Comparison of ENCODE assay signal across 1 cellular context in the genomic region with DNA sequence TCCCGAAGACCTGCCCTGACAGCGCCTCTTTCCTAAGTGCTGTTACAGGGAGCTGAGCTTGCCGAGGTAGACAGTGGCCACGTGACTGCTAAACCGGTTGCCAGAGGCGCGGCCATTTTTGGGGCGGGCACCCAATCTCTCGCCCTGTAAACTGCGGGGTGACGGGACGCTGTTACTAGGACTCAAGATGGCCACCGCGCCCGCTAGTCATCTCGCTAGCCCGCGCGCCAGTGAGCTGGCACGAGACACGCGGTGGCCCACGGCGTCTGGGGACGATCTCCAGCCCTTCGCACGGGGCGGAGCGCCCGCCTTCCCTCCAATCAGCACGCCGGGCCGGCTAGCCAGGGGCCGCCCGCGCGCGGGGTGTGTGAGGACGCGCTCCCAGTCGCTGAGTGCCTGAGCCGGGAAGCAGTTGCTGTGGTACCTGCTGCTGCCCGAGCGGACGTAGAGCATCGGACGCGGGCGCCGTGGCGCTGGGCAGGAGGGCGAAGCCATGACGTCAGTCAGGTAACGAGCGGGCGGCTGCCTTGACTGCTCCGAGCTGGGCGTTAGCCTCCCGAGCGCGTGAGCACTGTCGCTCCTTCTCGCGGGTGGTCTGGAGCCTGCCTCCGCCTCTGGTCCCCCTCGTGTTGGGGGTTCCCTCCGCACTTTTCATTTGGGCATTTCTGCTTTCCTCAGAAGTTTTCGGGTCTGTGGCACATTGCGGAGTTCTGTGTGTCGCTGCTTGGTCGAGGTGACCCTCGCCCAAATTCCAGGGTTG.
TF ChIP-seq lines count a peak whose summit lies in the region.

No MANE protein-coding gene starts in this region.

TF ChIP-seq in HepG2, 621 proteins besides CTCF, POLR2A, EP300 and RAD21 (continues in another document):
- TF ChIP-seq HOXA9 (CRISPR knock-in tag; IDR thresholded peaks at IDR 0.05; ENCODE audit: borderline replicate concordance): peak; percentile 94; the same call in 1 of the 2 replicates
- TF ChIP-seq ZNF430 (CRISPR knock-in tag; IDR thresholded peaks at IDR 0.05): peak; percentile 86
- no peak for TF ChIP-seq EHMT2 (IDR thresholded peaks at IDR 0.05; ENCODE audit: borderline replicate concordance, low read depth, low read length)
- TF ChIP-seq, protein P1, sequence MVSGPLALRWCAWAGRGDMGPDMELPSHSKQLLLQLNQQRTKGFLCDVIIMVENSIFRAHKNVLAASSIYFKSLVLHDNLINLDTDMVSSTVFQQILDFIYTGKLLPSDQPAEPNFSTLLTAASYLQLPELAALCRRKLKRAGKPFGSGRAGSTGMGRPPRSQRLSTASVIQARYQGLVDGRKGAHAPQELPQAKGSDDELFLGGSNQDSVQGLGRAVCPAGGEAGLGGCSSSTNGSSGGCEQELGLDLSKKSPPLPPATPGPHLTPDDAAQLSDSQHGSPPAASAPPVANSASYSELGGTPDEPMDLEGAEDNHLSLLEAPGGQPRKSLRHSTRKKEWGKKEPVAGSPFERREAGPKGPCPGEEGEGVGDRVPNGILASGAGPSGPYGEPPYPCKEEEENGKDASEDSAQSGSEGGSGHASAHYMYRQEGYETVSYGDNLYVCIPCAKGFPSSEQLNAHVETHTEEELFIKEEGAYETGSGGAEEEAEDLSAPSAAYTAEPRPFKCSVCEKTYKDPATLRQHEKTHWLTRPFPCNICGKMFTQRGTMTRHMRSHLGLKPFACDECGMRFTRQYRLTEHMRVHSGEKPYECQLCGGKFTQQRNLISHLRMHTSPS (CRISPR knock-in tag; IDR thresholded peaks at IDR 0.05; ENCODE audit: low read depth): peak; percentile 85
- TF ChIP-seq, protein P2, sequence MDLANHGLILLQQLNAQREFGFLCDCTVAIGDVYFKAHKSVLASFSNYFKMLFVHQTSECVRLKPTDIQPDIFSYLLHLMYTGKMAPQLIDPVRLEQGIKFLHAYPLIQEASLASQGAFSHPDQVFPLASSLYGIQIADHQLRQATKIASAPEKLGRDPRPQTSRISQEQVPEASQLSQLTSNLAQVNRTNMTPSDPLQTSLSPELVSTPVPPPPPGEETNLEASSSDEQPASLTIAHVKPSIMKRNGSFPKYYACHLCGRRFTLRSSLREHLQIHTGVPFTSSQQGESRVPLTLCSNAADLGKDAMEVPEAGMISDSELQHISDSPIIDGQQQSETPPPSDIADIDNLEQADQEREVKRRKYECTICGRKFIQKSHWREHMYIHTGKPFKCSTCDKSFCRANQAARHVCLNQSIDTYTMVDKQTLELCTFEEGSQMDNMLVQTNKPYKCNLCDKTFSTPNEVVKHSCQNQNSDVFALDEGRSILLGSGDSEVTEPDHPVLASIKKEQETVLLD (CRISPR knock-in tag; IDR thresholded peaks at IDR 0.05; ENCODE audit: low read depth): peak; percentile 72
- TF ChIP-seq GTF3A (CRISPR knock-in tag; conservative IDR thresholded peaks at IDR 0.05): no peak
- peak; percentile 98 for TF ChIP-seq ZNF501 (CRISPR knock-in tag; IDR thresholded peaks at IDR 0.05)
- peak; percentile 67 for TF ChIP-seq FOXJ3 (CRISPR knock-in tag; IDR thresholded peaks at IDR 0.05; ENCODE audit: borderline replicate concordance)
- peak; percentile 87 for TF ChIP-seq HOXD1 (CRISPR knock-in tag; IDR thresholded peaks at IDR 0.05)
- peak; percentile 86 for TF ChIP-seq AGO1 (IDR thresholded peaks at IDR 0.05; ENCODE audit: low read depth, low read length, poor library complexity, severe bottlenecking)
- TF ChIP-seq ATF7 (IDR thresholded peaks at IDR 0.05): peak; percentile 90
- TF ChIP-seq ATF7 (CRISPR knock-in tag; IDR thresholded peaks at IDR 0.05): peak; percentile 85
- TF ChIP-seq PRMT3 (CRISPR knock-in tag; IDR thresholded peaks at IDR 0.05; ENCODE audit: borderline replicate concordance, low read depth): peak; percentile 51; the same call in 1 of the 2 replicates
- TF ChIP-seq, protein P3, sequence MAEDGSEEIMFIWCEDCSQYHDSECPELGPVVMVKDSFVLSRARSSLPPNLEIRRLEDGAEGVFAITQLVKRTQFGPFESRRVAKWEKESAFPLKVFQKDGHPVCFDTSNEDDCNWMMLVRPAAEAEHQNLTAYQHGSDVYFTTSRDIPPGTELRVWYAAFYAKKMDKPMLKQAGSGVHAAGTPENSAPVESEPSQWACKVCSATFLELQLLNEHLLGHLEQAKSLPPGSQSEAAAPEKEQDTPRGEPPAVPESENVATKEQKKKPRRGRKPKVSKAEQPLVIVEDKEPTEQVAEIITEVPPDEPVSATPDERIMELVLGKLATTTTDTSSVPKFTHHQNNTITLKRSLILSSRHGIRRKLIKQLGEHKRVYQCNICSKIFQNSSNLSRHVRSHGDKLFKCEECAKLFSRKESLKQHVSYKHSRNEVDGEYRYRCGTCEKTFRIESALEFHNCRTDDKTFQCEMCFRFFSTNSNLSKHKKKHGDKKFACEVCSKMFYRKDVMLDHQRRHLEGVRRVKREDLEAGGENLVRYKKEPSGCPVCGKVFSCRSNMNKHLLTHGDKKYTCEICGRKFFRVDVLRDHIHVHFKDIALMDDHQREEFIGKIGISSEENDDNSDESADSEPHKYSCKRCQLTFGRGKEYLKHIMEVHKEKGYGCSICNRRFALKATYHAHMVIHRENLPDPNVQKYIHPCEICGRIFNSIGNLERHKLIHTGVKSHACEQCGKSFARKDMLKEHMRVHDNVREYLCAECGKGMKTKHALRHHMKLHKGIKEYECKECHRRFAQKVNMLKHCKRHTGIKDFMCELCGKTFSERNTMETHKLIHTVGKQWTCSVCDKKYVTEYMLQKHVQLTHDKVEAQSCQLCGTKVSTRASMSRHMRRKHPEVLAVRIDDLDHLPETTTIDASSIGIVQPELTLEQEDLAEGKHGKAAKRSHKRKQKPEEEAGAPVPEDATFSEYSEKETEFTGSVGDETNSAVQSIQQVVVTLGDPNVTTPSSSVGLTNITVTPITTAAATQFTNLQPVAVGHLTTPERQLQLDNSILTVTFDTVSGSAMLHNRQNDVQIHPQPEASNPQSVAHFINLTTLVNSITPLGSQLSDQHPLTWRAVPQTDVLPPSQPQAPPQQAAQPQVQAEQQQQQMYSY (CRISPR knock-in tag; IDR thresholded peaks at IDR 0.05): peak; percentile 59; the same call in 1 of the 2 replicates
- TF ChIP-seq ZNF160 (CRISPR knock-in tag; IDR thresholded peaks at IDR 0.05): peak; percentile 87
- peak; percentile 93; the same call in 1 of the 2 replicates for TF ChIP-seq ZNF607 (CRISPR knock-in tag; IDR thresholded peaks at IDR 0.05; ENCODE audit: borderline replicate concordance)
- TF ChIP-seq ZNF33B (CRISPR knock-in tag; IDR thresholded peaks at IDR 0.05): no peak; the same call in 1 of the 2 replicates
- peak; percentile 85; the same call in 1 of the 2 replicates for TF ChIP-seq TARDBP (CRISPR knock-in tag; IDR thresholded peaks at IDR 0.05)
- TF ChIP-seq ZNF136 (CRISPR knock-in tag; IDR thresholded peaks at IDR 0.05; ENCODE audit: low read depth): 0 out of 2 replicates have a peak, but pooled peaks have one; percentile 52
- no peak; the same call in 1 of the 2 replicates for TF ChIP-seq ZBTB21 (CRISPR knock-in tag; IDR thresholded peaks at IDR 0.05)
- TF ChIP-seq CREM (IDR thresholded peaks at IDR 0.05): 0 out of 2 replicates have a peak, but pooled peaks have one; percentile 25
- peak; percentile 12; the same call in 1 of the 2 replicates for TF ChIP-seq CREM (CRISPR knock-in tag; IDR thresholded peaks at IDR 0.05)
- TF ChIP-seq KLF13 (CRISPR knock-in tag; IDR thresholded peaks at IDR 0.05): no peak
- peak; percentile 94 for TF ChIP-seq ZMYM4 (CRISPR knock-in tag; IDR thresholded peaks at IDR 0.05)
- TF ChIP-seq MED1 (CRISPR knock-in tag; IDR thresholded peaks at IDR 0.05): peak; percentile 83
- TF ChIP-seq, protein P4, sequence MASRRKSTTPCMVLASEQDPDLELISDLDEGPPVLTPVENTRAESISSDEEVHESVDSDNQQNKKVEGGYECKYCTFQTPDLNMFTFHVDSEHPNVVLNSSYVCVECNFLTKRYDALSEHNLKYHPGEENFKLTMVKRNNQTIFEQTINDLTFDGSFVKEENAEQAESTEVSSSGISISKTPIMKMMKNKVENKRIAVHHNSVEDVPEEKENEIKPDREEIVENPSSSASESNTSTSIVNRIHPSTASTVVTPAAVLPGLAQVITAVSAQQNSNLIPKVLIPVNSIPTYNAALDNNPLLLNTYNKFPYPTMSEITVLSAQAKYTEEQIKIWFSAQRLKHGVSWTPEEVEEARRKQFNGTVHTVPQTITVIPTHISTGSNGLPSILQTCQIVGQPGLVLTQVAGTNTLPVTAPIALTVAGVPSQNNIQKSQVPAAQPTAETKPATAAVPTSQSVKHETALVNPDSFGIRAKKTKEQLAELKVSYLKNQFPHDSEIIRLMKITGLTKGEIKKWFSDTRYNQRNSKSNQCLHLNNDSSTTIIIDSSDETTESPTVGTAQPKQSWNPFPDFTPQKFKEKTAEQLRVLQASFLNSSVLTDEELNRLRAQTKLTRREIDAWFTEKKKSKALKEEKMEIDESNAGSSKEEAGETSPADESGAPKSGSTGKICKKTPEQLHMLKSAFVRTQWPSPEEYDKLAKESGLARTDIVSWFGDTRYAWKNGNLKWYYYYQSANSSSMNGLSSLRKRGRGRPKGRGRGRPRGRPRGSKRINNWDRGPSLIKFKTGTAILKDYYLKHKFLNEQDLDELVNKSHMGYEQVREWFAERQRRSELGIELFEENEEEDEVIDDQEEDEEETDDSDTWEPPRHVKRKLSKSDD (CRISPR knock-in tag; IDR thresholded peaks at IDR 0.05; ENCODE audit: low read depth): peak; percentile 100
- peak; percentile 22; the same call in 1 of the 2 replicates for TF ChIP-seq ETV5 (CRISPR knock-in tag; IDR thresholded peaks at IDR 0.05; ENCODE audit: borderline replicate concordance)
- TF ChIP-seq, protein P5, sequence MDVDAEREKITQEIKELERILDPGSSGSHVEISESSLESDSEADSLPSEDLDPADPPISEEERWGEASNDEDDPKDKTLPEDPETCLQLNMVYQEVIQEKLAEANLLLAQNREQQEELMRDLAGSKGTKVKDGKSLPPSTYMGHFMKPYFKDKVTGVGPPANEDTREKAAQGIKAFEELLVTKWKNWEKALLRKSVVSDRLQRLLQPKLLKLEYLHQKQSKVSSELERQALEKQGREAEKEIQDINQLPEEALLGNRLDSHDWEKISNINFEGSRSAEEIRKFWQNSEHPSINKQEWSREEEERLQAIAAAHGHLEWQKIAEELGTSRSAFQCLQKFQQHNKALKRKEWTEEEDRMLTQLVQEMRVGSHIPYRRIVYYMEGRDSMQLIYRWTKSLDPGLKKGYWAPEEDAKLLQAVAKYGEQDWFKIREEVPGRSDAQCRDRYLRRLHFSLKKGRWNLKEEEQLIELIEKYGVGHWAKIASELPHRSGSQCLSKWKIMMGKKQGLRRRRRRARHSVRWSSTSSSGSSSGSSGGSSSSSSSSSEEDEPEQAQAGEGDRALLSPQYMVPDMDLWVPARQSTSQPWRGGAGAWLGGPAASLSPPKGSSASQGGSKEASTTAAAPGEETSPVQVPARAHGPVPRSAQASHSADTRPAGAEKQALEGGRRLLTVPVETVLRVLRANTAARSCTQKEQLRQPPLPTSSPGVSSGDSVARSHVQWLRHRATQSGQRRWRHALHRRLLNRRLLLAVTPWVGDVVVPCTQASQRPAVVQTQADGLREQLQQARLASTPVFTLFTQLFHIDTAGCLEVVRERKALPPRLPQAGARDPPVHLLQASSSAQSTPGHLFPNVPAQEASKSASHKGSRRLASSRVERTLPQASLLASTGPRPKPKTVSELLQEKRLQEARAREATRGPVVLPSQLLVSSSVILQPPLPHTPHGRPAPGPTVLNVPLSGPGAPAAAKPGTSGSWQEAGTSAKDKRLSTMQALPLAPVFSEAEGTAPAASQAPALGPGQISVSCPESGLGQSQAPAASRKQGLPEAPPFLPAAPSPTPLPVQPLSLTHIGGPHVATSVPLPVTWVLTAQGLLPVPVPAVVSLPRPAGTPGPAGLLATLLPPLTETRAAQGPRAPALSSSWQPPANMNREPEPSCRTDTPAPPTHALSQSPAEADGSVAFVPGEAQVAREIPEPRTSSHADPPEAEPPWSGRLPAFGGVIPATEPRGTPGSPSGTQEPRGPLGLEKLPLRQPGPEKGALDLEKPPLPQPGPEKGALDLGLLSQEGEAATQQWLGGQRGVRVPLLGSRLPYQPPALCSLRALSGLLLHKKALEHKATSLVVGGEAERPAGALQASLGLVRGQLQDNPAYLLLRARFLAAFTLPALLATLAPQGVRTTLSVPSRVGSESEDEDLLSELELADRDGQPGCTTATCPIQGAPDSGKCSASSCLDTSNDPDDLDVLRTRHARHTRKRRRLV (CRISPR knock-in tag; IDR thresholded peaks at IDR 0.05): peak; percentile 82; the same call in 1 of the 2 replicates
- peak; percentile 94 for TF ChIP-seq CREB1 (IDR thresholded peaks at IDR 0.05)
- TF ChIP-seq CREB1 (CRISPR knock-in tag; IDR thresholded peaks at IDR 0.05): peak; percentile 66; the same call in 1 of the 2 replicates
- TF ChIP-seq GTF2F1 (IDR thresholded peaks at IDR 0.05; ENCODE audit: low read length): no peak
- no peak for TF ChIP-seq SP140L (CRISPR knock-in tag; IDR thresholded peaks at IDR 0.05; ENCODE audit: borderline replicate concordance)
- TF ChIP-seq, protein P6, sequence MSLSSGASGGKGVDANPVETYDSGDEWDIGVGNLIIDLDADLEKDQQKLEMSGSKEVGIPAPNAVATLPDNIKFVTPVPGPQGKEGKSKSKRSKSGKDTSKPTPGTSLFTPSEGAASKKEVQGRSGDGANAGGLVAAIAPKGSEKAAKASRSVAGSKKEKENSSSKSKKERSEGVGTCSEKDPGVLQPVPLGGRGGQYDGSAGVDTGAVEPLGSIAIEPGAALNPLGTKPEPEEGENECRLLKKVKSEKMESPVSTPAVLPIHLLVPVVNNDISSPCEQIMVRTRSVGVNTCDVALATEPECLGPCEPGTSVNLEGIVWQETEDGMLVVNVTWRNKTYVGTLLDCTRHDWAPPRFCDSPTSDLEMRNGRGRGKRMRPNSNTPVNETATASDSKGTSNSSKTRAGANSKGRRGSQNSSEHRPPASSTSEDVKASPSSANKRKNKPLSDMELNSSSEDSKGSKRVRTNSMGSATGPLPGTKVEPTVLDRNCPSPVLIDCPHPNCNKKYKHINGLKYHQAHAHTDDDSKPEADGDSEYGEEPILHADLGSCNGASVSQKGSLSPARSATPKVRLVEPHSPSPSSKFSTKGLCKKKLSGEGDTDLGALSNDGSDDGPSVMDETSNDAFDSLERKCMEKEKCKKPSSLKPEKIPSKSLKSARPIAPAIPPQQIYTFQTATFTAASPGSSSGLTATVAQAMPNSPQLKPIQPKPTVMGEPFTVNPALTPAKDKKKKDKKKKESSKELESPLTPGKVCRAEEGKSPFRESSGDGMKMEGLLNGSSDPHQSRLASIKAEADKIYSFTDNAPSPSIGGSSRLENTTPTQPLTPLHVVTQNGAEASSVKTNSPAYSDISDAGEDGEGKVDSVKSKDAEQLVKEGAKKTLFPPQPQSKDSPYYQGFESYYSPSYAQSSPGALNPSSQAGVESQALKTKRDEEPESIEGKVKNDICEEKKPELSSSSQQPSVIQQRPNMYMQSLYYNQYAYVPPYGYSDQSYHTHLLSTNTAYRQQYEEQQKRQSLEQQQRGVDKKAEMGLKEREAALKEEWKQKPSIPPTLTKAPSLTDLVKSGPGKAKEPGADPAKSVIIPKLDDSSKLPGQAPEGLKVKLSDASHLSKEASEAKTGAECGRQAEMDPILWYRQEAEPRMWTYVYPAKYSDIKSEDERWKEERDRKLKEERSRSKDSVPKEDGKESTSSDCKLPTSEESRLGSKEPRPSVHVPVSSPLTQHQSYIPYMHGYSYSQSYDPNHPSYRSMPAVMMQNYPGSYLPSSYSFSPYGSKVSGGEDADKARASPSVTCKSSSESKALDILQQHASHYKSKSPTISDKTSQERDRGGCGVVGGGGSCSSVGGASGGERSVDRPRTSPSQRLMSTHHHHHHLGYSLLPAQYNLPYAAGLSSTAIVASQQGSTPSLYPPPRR (CRISPR knock-in tag; IDR thresholded peaks at IDR 0.05; ENCODE audit: borderline replicate concordance): peak; percentile 55; the same call in 1 of the 2 replicates
- 0 out of 2 replicates have a peak, but pooled peaks have one; percentile 18 for TF ChIP-seq ZNF354B (CRISPR knock-in tag; IDR thresholded peaks at IDR 0.05)
- TF ChIP-seq ZNF451 (CRISPR knock-in tag; IDR thresholded peaks at IDR 0.05): peak; percentile 88; the same call in 1 of the 2 replicates
